26 cellular contexts compared by ENCODE assay signal in genomic region chrX:87687703-87688102, GRCh38.
"Had no signal": no experiment of that assay in that cellular context is flagged by ENCODE, and none has a peak within 500 bp of the region (broad histone marks: within the 10 kb centered on the region; RNA-seq: fewer than 3 reads in every experiment).

No MANE protein-coding gene starts in this region.

- H3K27me3 Mint-ChIP-seq: activated CD4-positive, alpha-beta memory T cell treated with anti-CD3 and anti-CD28 coated beads, Interleukin-2, amount 10 ng/mL, durations not matched to agents 7 days and 5 days; activated CD4-positive, alpha-beta T cell treated with anti-CD3 and anti-CD28 coated beads for 36 hours; activated naive CD8-positive, alpha-beta T cell; activated T-helper 17 cell treated with anti-CD3 and anti-CD28 coated beads, Interleukin-2, amount 50 U/mL, for 72 hours had no signal

- H3K36me3 Mint-ChIP-seq: activated naive CD8-positive, alpha-beta T cell had no signal

- H3K9me3 Mint-ChIP-seq: activated CD4-positive, alpha-beta memory T cell treated with anti-CD3 and anti-CD28 coated beads, Interleukin-2, amount 10 ng/mL, durations not matched to agents 7 days and 5 days; activated naive CD4-positive, alpha-beta T cell treated with anti-CD3 and anti-CD28 coated beads for 36 hours had no signal

- H3K4me2 ChIP-seq: SK-N-SH had no signal

- H3K4me1 ChIP-seq: SJCRH30 had no signal

- H3K27ac Mint-ChIP-seq: activated CD4-positive, alpha-beta memory T cell treated with anti-CD3 and anti-CD28 coated beads, Interleukin-2, amount 10 ng/mL, durations not matched to agents 7 days and 5 days; activated CD4-positive, alpha-beta T cell treated with anti-CD3 and anti-CD28 coated beads for 36 hours; activated naive CD4-positive, alpha-beta T cell treated with anti-CD3 and anti-CD28 coated beads for 36 hours; activated naive CD8-positive, alpha-beta T cell; activated T-helper 17 cell treated with anti-CD3 and anti-CD28 coated beads, Interleukin-2, amount 50 U/mL, for 72 hours had no signal

- ATAC-seq: activated CD4-positive, alpha-beta T cell treated with anti-CD3 and anti-CD28 coated beads for 36 hours; activated T-helper 17 cell treated with anti-CD3 and anti-CD28 coated beads, Interleukin-2, amount 50 U/mL, for 72 hours; Panc1; Right ventricle myocardium inferior had no signal

- H3K9ac ChIP-seq: SK-N-SH had no signal

- DNase-seq: activated CD4-positive, alpha-beta memory T cell treated with anti-CD3 and anti-CD28 coated beads, Interleukin-2, amount 10 ng/mL, durations not matched to agents 7 days and 5 days; activated CD4-positive, alpha-beta T cell treated with anti-CD3 and anti-CD28 coated beads for 36 hours; activated CD4-positive, alpha-beta T cell treated with anti-CD3 and anti-CD28 coated beads, Interleukin-2, amount 50 U/mL, for 1 hour; activated gamma-delta T cell; activated naive CD4-positive, alpha-beta T cell treated with anti-CD3 and anti-CD28 coated beads for 36 hours; activated T-cell treated with anti-CD3 and anti-CD28 coated beads for 4 hours; activated T-cell treated with anti-CD3 and anti-CD28 coated beads, Interleukin-2, amount 50 U/mL, for 48 hours; cerebellar nuclear complex; Kasumi-1; NCI-H146; NCI-H187 treated with DMSO at 0.1 percent for 48 hours; NCI-H2081 treated with DMSO at 0.1 percent for 48 hours; NCI-H2171; NCI-H2227 treated with DMSO at 0.1 percent for 48 hours; NCI-H526; NCI-H82; OCI-M1; RPMI8226; SJCRH30; SK-N-SH; T-helper 1 cell had no signal

- H3K4me3 ChIP-seq: SJCRH30 had no signal

- H3K36me3 ChIP-seq: SJCRH30 had no signal

- H3K4me1 Mint-ChIP-seq: activated CD4-positive, alpha-beta memory T cell treated with anti-CD3 and anti-CD28 coated beads, Interleukin-2, amount 10 ng/mL, durations not matched to agents 7 days and 5 days; activated CD4-positive, alpha-beta T cell treated with anti-CD3 and anti-CD28 coated beads for 36 hours; activated T-helper 17 cell treated with anti-CD3 and anti-CD28 coated beads, Interleukin-2, amount 50 U/mL, for 72 hours had no signal

- H3K4me3 Mint-ChIP-seq: activated CD4-positive, alpha-beta memory T cell treated with anti-CD3 and anti-CD28 coated beads, Interleukin-2, amount 10 ng/mL, durations not matched to agents 7 days and 5 days; activated CD4-positive, alpha-beta T cell treated with anti-CD3 and anti-CD28 coated beads for 36 hours; activated naive CD4-positive, alpha-beta T cell treated with anti-CD3 and anti-CD28 coated beads for 36 hours; activated naive CD8-positive, alpha-beta T cell; activated T-helper 17 cell treated with anti-CD3 and anti-CD28 coated beads, Interleukin-2, amount 50 U/mL, for 72 hours had no signal

- H3K9me3 ChIP-seq: SJCRH30, SK-N-SH had no signal

- H3K27me3 ChIP-seq: SJCRH30 had no signal

- H3K27ac ChIP-seq: SJCRH30, VCaP had no signal
